In the genomic region with DNA sequence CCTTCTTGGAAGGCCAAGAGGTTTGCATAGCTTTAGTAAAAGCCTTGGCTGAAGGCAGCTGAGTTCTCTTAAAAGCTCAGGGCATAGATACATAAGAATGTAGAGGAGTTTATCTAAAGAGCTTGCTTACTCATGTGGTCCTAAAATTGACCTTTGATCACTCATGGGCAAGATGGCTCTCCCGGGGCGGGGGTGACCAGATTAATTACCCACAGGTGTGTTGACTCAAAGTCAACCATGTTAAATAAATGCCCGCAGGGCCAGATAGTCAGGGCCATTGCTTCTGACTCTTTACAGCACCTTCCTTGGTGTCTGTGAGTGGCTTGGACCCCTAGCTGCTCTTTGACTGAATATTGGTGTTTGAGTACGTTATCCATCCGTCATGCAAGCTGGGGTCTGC, we compare ENCODE assay signal across 29 cellular contexts. TPM values are rescaled to one million over a fixed set of nuclear protein-coding genes. Genes with fewer than 3 reads are reported as not detected.
"Had no signal": no experiment of that assay in that cellular context is flagged by ENCODE, and none has a peak within 500 bp of the region (broad histone marks: within the 10 kb centered on the region; RNA-seq: fewer than 3 reads in every experiment).

No MANE protein-coding gene starts in this region.

- H3K27me3 Mint-ChIP-seq: memory B cell; natural killer cell treated with Interleukin-12 subunit alpha and Interleukin-12 subunit beta and Interleukin-15 and Interleukin-18, amount 100 ng/mL, for 72 hours; stimulated activated naive CD8-positive, alpha-beta T cell treated with anti-CD3 and anti-CD28 coated beads, Interleukin-15, amount 100 ng/mL, for 72 hours had no signal

- H3K4me3 Mint-ChIP-seq: memory B cell; naive B cell; natural killer cell treated with Interleukin-12 subunit alpha and Interleukin-12 subunit beta and Interleukin-15 and Interleukin-18, amount 100 ng/mL, for 72 hours; neural crest cell; stimulated activated naive CD8-positive, alpha-beta T cell treated with anti-CD3 and anti-CD28 coated beads, Interleukin-15, amount 100 ng/mL, for 72 hours had no signal

- H3K9me3 ChIP-seq: neutrophil, pancreas, upper lobe of right lung had no signal

- H3K27ac Mint-ChIP-seq: memory B cell; naive B cell; natural killer cell treated with Interleukin-12 subunit alpha and Interleukin-12 subunit beta and Interleukin-15 and Interleukin-18, amount 100 ng/mL, for 72 hours; stimulated activated naive CD8-positive, alpha-beta T cell treated with anti-CD3 and anti-CD28 coated beads, Interleukin-15, amount 100 ng/mL, for 72 hours had no signal

- ATAC-seq: foreskin keratinocyte; gastroesophageal sphincter; heart right ventricle; left lobe of liver; natural killer cell treated with Interleukin-12 subunit alpha and Interleukin-12 subunit beta and Interleukin-15 and Interleukin-18, amount 100 ng/mL, for 72 hours; pancreas; sciatic nerve; stimulated activated naive CD8-positive, alpha-beta T cell treated with anti-CD3 and anti-CD28 coated beads, Interleukin-15, amount 100 ng/mL, for 72 hours; upper lobe of right lung had no signal

- H3K36me3 ChIP-seq: esophagus muscularis mucosa, gastroesophageal sphincter, heart right ventricle, neutrophil, pancreas, suprapubic skin, transverse colon, upper lobe of right lung, uterus had no signal

- H3K4me3 ChIP-seq: dorsolateral prefrontal cortex, esophagus muscularis mucosa, gastroesophageal sphincter, heart right ventricle, lung, pancreas, smooth muscle cell, suprapubic skin, transverse colon, upper lobe of right lung, uterus had no signal

- H3K4me1 Mint-ChIP-seq: memory B cell; naive B cell; neural crest cell; stimulated activated naive CD8-positive, alpha-beta T cell treated with anti-CD3 and anti-CD28 coated beads, Interleukin-15, amount 100 ng/mL, for 72 hours had no signal

- H3K27ac ChIP-seq: dorsolateral prefrontal cortex, esophagus muscularis mucosa, foreskin keratinocyte, gastroesophageal sphincter, heart right ventricle, neutrophil, pancreas, suprapubic skin, transverse colon, upper lobe of right lung, uterus had no signal

- H3K36me3 Mint-ChIP-seq: memory B cell had no signal

- H3K27me3 ChIP-seq: esophagus muscularis mucosa, foreskin keratinocyte, gastroesophageal sphincter, neutrophil, pancreas, suprapubic skin, transverse colon, upper lobe of right lung, uterus had no signal

- H3K4me1 ChIP-seq: esophagus muscularis mucosa, foreskin keratinocyte, gastroesophageal sphincter, heart right ventricle, pancreas, suprapubic skin, transverse colon, upper lobe of right lung, uterus had no signal

- DNase-seq: dorsolateral prefrontal cortex; effector CD4-positive, alpha-beta T cell; foreskin keratinocyte; glutamatergic neuron; heart right ventricle; hypothalamus; naive B cell; stimulated activated CD4-positive, alpha-beta T cell treated with anti-CD3 and anti-CD28 coated beads, Interleukin-12 subunit alpha, Interleukin-12 subunit beta, amount 100 ng/mL, for 4 hours; stimulated activated CD4-positive, alpha-beta T cell treated with anti-CD3 and anti-CD28 coated beads, Interleukin-1b, Interleukin-23, amount 100 ng/mL, for 48 hours; stimulated activated CD4-positive, alpha-beta T cell treated with anti-CD3 and anti-CD28 coated beads, Interleukin-4, amount 100 ng/mL, for 1 hour; stimulated activated CD8-positive, alpha-beta memory T cell treated with anti-CD3 and anti-CD28 coated beads, Interleukin-4, amount 100 ng/mL, for 48 hours; stimulated activated naive CD4-positive, alpha-beta T cell; stimulated activated naive CD8-positive, alpha-beta T cell treated with anti-CD3 and anti-CD28 coated beads, Interleukin-15, amount 100 ng/mL, for 72 hours; transverse colon; upper lobe of right lung; uterus had no signal

RNA-seq across cellular contexts. Expression of a gene that starts 33.1 kb away (rescaled TPM):
- total RNA-seq: mononuclear cell; natural killer cell treated with Interleukin-12 subunit alpha and Interleukin-12 subunit beta and Interleukin-15 and Interleukin-18, amount 100 ng/mL, for 72 hours had no signal
